25 cellular contexts compared by ENCODE assay signal in the genomic region with DNA sequence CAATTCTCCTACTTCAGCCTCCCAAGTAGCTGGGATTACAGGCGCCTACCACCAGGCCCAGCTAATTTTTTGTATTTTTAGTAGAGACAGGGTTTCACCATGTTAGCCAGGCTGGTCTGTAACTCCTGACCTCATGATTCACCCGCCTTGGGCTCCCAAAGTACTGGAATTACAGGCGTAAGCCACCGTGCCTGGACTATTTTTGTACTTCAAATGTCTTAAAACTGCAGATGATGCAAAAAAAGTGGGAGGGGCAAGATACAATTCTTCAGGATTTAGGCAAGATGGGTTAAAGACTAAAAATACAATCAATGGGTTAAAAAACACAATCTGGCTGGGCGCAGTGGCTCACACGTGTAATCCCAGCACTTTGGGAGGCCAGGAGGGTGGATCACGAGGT.
"Had no signal": no experiment of that assay in that cellular context is flagged by ENCODE, and none has a peak within 500 bp of the region (broad histone marks: within the 10 kb centered on the region; RNA-seq: fewer than 3 reads in every experiment).

No MANE protein-coding gene starts in this region.

- H3K4me3 ChIP-seq: coronary artery, lower lobe of right lung, ovary, suprapubic skin, transverse colon, vagina had no signal

- H3K36me3 ChIP-seq: lower lobe of right lung, ovary, transverse colon, vagina had no signal

- H3K4me3 Mint-ChIP-seq: activated naive CD8-positive, alpha-beta T cell treated with anti-CD3 and anti-CD28 coated beads, Interleukin-2, amount 10 ng/mL, durations not matched to agents 7 days and 5 days; activated T-cell treated with anti-CD3 and anti-CD28 coated beads, Interleukin-2, amount 50 U/mL, for 72 hours; brain; central memory CD8-positive, alpha-beta T cell; natural killer cell; stimulated activated naive CD8-positive, alpha-beta T cell treated with anti-CD3 and anti-CD28 coated beads, Interleukin-15, Interleukin-2, amounts not matched to agents 100 ng/mL and 50 ng/mL, for 24 hours had no signal

- H3K36me3 Mint-ChIP-seq: natural killer cell had no signal

- FAIRE-seq: endometrium, small intestine had no signal

- DNase-seq: activated CD4-positive, alpha-beta T cell treated with anti-CD3 and anti-CD28 coated beads, Interleukin-2, amount 50 U/mL, for 4 hours; activated gamma-delta T cell; activated naive CD8-positive, alpha-beta T cell treated with anti-CD3 and anti-CD28 coated beads, Interleukin-2, amount 10 ng/mL, durations not matched to agents 7 days and 5 days; activated T-cell treated with anti-CD3 and anti-CD28 coated beads, Interleukin-2, amount 50 U/mL, for 72 hours; erythroblast; glutamatergic neuron; hippocampal formation; islet precursor cell; lower lobe of right lung; natural killer cell; ovary; psoas muscle; right cardiac atrium; small intestine; stimulated activated CD4-positive, alpha-beta T cell treated with anti-CD3 and anti-CD28 coated beads, Interleukin-15, amount 100 ng/mL, for 24 hours; stimulated activated CD4-positive, alpha-beta T cell treated with anti-CD3 and anti-CD28 coated beads, Interleukin-2, amount 100 ng/mL, for 48 hours; T-helper 2 cell; transverse colon had no signal

- H3K27ac Mint-ChIP-seq: activated naive CD8-positive, alpha-beta T cell treated with anti-CD3 and anti-CD28 coated beads, Interleukin-2, amount 10 ng/mL, durations not matched to agents 7 days and 5 days; activated T-cell treated with anti-CD3 and anti-CD28 coated beads, Interleukin-2, amount 50 U/mL, for 72 hours; brain; natural killer cell; stimulated activated naive CD8-positive, alpha-beta T cell treated with anti-CD3 and anti-CD28 coated beads, Interleukin-15, Interleukin-2, amounts not matched to agents 100 ng/mL and 50 ng/mL, for 24 hours had no signal

- H3K9me3 ChIP-seq: lower lobe of right lung, ovary, psoas muscle, suprapubic skin, transverse colon, vagina had no signal

- ATAC-seq: activated T-cell treated with anti-CD3 and anti-CD28 coated beads, Interleukin-2, amount 50 U/mL, for 72 hours; lower lobe of right lung; natural killer cell; psoas muscle; right cardiac atrium had no signal

- H3K9me3 Mint-ChIP-seq: activated naive CD8-positive, alpha-beta T cell treated with anti-CD3 and anti-CD28 coated beads, Interleukin-2, amount 10 ng/mL, durations not matched to agents 7 days and 5 days; activated T-cell treated with anti-CD3 and anti-CD28 coated beads, Interleukin-2, amount 50 U/mL, for 72 hours; central memory CD8-positive, alpha-beta T cell; natural killer cell; stimulated activated naive CD8-positive, alpha-beta T cell treated with anti-CD3 and anti-CD28 coated beads, Interleukin-15, Interleukin-2, amounts not matched to agents 100 ng/mL and 50 ng/mL, for 24 hours had no signal

- H3K27ac ChIP-seq: coronary artery, lower lobe of right lung, ovary, psoas muscle, suprapubic skin, transverse colon, vagina had no signal

- H3K27me3 ChIP-seq: ovary, suprapubic skin, transverse colon, vagina had no signal

- H3K27me3 Mint-ChIP-seq: activated naive CD8-positive, alpha-beta T cell treated with anti-CD3 and anti-CD28 coated beads, Interleukin-2, amount 10 ng/mL, durations not matched to agents 7 days and 5 days; brain; central memory CD8-positive, alpha-beta T cell; stimulated activated naive CD8-positive, alpha-beta T cell treated with anti-CD3 and anti-CD28 coated beads, Interleukin-15, Interleukin-2, amounts not matched to agents 100 ng/mL and 50 ng/mL, for 24 hours had no signal
